In genomic region chr5:174022384-174023095, GRCh38 we compare ENCODE assay signal across 1 cellular context.
TF ChIP-seq lines count a peak whose summit lies in the region.

No MANE protein-coding gene starts in this region.

TF ChIP-seq in GM23338, 12 proteins besides CTCF, POLR2A, EP300 and RAD21 (continued from another document):
- TF ChIP-seq ZNF462 (CRISPR knock-in tag; IDR thresholded peaks at IDR 0.05) (no peak), NANOG (IDR thresholded peaks at IDR 0.05; ENCODE audit: borderline replicate concordance) (no peak), ETS1 (IDR thresholded peaks at IDR 0.05) (no peak)
